ENCODE assay signal across 2 cellular contexts in genomic region chr9:71766663-71767062, GRCh38.
TF ChIP-seq lines count a peak whose summit lies in the region.

No MANE protein-coding gene starts in this region.

TF ChIP-seq in SK-N-SH, 30 proteins besides CTCF, POLR2A, EP300 and RAD21 (continued from another document):
- TF ChIP-seq, protein P1, sequence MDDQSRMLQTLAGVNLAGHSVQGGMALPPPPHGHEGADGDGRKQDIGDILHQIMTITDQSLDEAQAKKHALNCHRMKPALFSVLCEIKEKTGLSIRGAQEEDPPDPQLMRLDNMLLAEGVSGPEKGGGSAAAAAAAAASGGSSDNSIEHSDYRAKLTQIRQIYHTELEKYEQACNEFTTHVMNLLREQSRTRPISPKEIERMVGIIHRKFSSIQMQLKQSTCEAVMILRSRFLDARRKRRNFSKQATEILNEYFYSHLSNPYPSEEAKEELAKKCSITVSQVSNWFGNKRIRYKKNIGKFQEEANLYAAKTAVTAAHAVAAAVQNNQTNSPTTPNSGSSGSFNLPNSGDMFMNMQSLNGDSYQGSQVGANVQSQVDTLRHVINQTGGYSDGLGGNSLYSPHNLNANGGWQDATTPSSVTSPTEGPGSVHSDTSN (IDR thresholded peaks at IDR 0.05) = no peak
- TF ChIP-seq TCF12 (IDR thresholded peaks at IDR 0.05) (no peak), SMC3 (IDR thresholded peaks at IDR 0.05; ENCODE audit: low read depth, low read length) (no peak), MEF2A (IDR thresholded peaks at IDR 0.05; ENCODE audit: borderline replicate concordance, low read depth) (no peak), RXRA (IDR thresholded peaks at IDR 0.05; ENCODE audit: borderline replicate concordance, low read depth) (no peak), MAX (IDR thresholded peaks at IDR 0.05; ENCODE audit: low read depth) (no peak), POLR2AphosphoS5 (IDR thresholded peaks at IDR 0.05; ENCODE audit: low read depth, low read length) (no peak), JUND (IDR thresholded peaks at IDR 0.05) (no peak), YY1 (IDR thresholded peaks at IDR 0.05; ENCODE audit: low read depth) (no peak), FOXM1 (IDR thresholded peaks at IDR 0.05; ENCODE audit: low read depth) (no peak), RFX5 (IDR thresholded peaks at IDR 0.05; ENCODE audit: low read length) (no peak), NRF1 (IDR thresholded peaks at IDR 0.05; ENCODE audit: low read depth, low read length) (no peak)
- TF ChIP-seq, protein P2, sequence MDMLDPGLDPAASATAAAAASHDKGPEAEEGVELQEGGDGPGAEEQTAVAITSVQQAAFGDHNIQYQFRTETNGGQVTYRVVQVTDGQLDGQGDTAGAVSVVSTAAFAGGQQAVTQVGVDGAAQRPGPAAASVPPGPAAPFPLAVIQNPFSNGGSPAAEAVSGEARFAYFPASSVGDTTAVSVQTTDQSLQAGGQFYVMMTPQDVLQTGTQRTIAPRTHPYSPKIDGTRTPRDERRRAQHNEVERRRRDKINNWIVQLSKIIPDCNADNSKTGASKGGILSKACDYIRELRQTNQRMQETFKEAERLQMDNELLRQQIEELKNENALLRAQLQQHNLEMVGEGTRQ (IDR thresholded peaks at IDR 0.05; ENCODE audit: borderline replicate concordance, low read depth, low read length) = no peak
- TF ChIP-seq, protein P3, sequence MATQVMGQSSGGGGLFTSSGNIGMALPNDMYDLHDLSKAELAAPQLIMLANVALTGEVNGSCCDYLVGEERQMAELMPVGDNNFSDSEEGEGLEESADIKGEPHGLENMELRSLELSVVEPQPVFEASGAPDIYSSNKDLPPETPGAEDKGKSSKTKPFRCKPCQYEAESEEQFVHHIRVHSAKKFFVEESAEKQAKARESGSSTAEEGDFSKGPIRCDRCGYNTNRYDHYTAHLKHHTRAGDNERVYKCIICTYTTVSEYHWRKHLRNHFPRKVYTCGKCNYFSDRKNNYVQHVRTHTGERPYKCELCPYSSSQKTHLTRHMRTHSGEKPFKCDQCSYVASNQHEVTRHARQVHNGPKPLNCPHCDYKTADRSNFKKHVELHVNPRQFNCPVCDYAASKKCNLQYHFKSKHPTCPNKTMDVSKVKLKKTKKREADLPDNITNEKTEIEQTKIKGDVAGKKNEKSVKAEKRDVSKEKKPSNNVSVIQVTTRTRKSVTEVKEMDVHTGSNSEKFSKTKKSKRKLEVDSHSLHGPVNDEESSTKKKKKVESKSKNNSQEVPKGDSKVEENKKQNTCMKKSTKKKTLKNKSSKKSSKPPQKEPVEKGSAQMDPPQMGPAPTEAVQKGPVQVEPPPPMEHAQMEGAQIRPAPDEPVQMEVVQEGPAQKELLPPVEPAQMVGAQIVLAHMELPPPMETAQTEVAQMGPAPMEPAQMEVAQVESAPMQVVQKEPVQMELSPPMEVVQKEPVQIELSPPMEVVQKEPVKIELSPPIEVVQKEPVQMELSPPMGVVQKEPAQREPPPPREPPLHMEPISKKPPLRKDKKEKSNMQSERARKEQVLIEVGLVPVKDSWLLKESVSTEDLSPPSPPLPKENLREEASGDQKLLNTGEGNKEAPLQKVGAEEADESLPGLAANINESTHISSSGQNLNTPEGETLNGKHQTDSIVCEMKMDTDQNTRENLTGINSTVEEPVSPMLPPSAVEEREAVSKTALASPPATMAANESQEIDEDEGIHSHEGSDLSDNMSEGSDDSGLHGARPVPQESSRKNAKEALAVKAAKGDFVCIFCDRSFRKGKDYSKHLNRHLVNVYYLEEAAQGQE (IDR thresholded peaks at IDR 0.05; ENCODE audit: low read depth, low read length) = no peak

TF ChIP-seq in SK-N-SH treated with all-trans-retinoic acid at 6 μM for 48 hours, 23 proteins besides CTCF, POLR2A, EP300 and RAD21 (continued from another document):
- TF ChIP-seq TSHZ2 (CRISPR knock-in tag; IDR thresholded peaks at IDR 0.05) (no peak), ZFP3 (CRISPR knock-in tag; IDR thresholded peaks at IDR 0.05) (no peak), ZC3H10 (CRISPR knock-in tag; IDR thresholded peaks at IDR 0.05) (no peak), ZNF8 (CRISPR knock-in tag; IDR thresholded peaks at IDR 0.05) (no peak), ARNTL (CRISPR knock-in tag; IDR thresholded peaks at IDR 0.05; ENCODE audit: borderline replicate concordance, low read depth) (no peak), GLIS3 (CRISPR knock-in tag; IDR thresholded peaks at IDR 0.05) (no peak), ESRRG (CRISPR knock-in tag; IDR thresholded peaks at IDR 0.05) (no peak), TCF4 (CRISPR knock-in tag; IDR thresholded peaks at IDR 0.05; ENCODE audit: borderline replicate concordance) (no peak), ZNF70 (CRISPR knock-in tag; IDR thresholded peaks at IDR 0.05) (no peak), ZFP30 (CRISPR knock-in tag; IDR thresholded peaks at IDR 0.05) (no peak), TOX (CRISPR knock-in tag; IDR thresholded peaks at IDR 0.05; ENCODE audit: borderline replicate concordance) (no peak), CSDC2 (CRISPR knock-in tag; IDR thresholded peaks at IDR 0.05) (no peak), PPARA (CRISPR knock-in tag; IDR thresholded peaks at IDR 0.05; ENCODE audit: borderline replicate concordance) (no peak), ZNF565 (CRISPR knock-in tag; conservative IDR thresholded peaks at IDR 0.05; ENCODE audit: low read depth) (no peak)
